In genomic region chr18:3410273-3410672, GRCh38 we compare ENCODE assay signal across 24 cellular contexts. TPM values are rescaled to one million over a fixed set of nuclear protein-coding genes. Genes with fewer than 3 reads are reported as not detected.
DNase-seq lines count a peak whose midpoint lies in the region; ATAC-seq and TF ChIP-seq lines count a peak whose summit lies in the region.
"Had no signal": no experiment of that assay in that cellular context is flagged by ENCODE, and none has a peak within 500 bp of the region (broad histone marks: within the 10 kb centered on the region; RNA-seq: fewer than 3 reads in every experiment).

No MANE protein-coding gene starts in this region.

- POLR2A ChIA-PET in PC-9 (lab: Charles Lee; ENCODE audit: unreplicated experiment), result interaction anchor here (0.6 kb wide), 5 partner anchors 24 to 193 kb away, joined by 3 to 11 read pairs (median 3); no protein-coding TSS in a partner anchor

- peaks cover 40% of the 10 kb centered on the region for H3K79me2 ChIP-seq in PC-9 (ENCODE audit: low read depth)

- H3K36me3 ChIP-seq in PC-9 (ENCODE audit: low read depth), result peaks cover 15% of the 10 kb centered on the region
- H3K36me3 ChIP-seq: BE2C, Peyer's patch, SJSA1 had no signal

- H3K4me1 Mint-ChIP-seq in natural killer cell treated with Interleukin-12 subunit alpha and Interleukin-12 subunit beta and Interleukin-15 and Interleukin-18, amount 100 ng/mL, for 72 hours (ENCODE audit: low read depth in 2 of 2), result peaks cover 0 to 13% of the 10 kb centered on the region in 2 donors

- TF ChIP-seq CTCF in PC-9 (conservative IDR thresholded peaks at IDR 0.05), result no peak

- DNase-seq in G401 (ENCODE audit: low spot score) (peak; percentile 72), KBM-7 (peak; percentile 6), PC-9 (no peak), cerebellar cortex (ENCODE audit: low spot score) (peak; percentile 92)
- DNase-seq in natural killer cell treated with Interleukin-12 subunit alpha and Interleukin-12 subunit beta and Interleukin-15 and Interleukin-18, amount 100 ng/mL, for 72 hours (ENCODE audit: low spot score), result no peak
- DNase-seq: ACHN; BE2C; CD8-positive, alpha-beta memory T cell; DMS153; GDM1; H7; IMR-90; NCI-H1048; NCI-H1417; NCI-H187; NCI-H2107; NCI-H446 treated with DMSO at 0.1 percent for 48 hours; NCI-H526; Peyer's patch; T-helper 2 cell had no signal

- peaks cover 0 to 2% of the 10 kb centered on the region in 2 donors for H3K27me3 Mint-ChIP-seq in natural killer cell treated with Interleukin-12 subunit alpha and Interleukin-12 subunit beta and Interleukin-15 and Interleukin-18, amount 100 ng/mL, for 72 hours

- no peaks in the 10 kb centered on the region for H3K9me3 Mint-ChIP-seq in natural killer cell treated with Interleukin-12 subunit alpha and Interleukin-12 subunit beta and Interleukin-15 and Interleukin-18, amount 100 ng/mL, for 72 hours
- H3K9me3 Mint-ChIP-seq: CD8-positive, alpha-beta memory T cell had no signal

- H3F3A ChIP-seq in PC-9 (ENCODE audit: insufficient read depth, low read depth), result peaks cover 58% of the 10 kb centered on the region

- no peak for ATAC-seq in natural killer cell treated with Interleukin-12 subunit alpha and Interleukin-12 subunit beta and Interleukin-15 and Interleukin-18, amount 100 ng/mL, for 72 hours
- ATAC-seq in HG03342 (IDR thresholded peaks at IDR 0.05; ENCODE audit: unreplicated experiment), result no peak
- ATAC-seq in GM19463 (IDR thresholded peaks at IDR 0.05; ENCODE audit: unreplicated experiment), result no peak

- no peak overlapping the region for H3K4me3 Mint-ChIP-seq in natural killer cell treated with Interleukin-12 subunit alpha and Interleukin-12 subunit beta and Interleukin-15 and Interleukin-18, amount 100 ng/mL, for 72 hours
- H3K4me3 Mint-ChIP-seq: CD14-positive monocyte; CD8-positive, alpha-beta memory T cell had no signal

- no peaks in the 10 kb centered on the region for H4K20me1 ChIP-seq in PC-9 (ENCODE audit: insufficient read depth)

- in situ Hi-C loops in G401 (cut with HindIII; ENCODE audit: low sequenced_read_pairs) (no loop called here), KBM-7 (cut with MboI; ENCODE audit: low pct_unique_long_range_greater_than_20kb, low sequenced_read_pairs) (no loop called here)

- H2AFZ ChIP-seq in PC-9, result no peak overlapping the region

- H3K4me2 ChIP-seq in PC-9, result peak overlapping the region; percentile 90

- H3K27me3 ChIP-seq in PC-9 (ENCODE audit: insufficient read depth, low read depth), result no peaks in the 10 kb centered on the region
- H3K27me3 ChIP-seq: BE2C, Peyer's patch, SJSA1 had no signal

- no peak overlapping the region for H3K27ac Mint-ChIP-seq in natural killer cell treated with Interleukin-12 subunit alpha and Interleukin-12 subunit beta and Interleukin-15 and Interleukin-18, amount 100 ng/mL, for 72 hours

- H3K9me3 ChIP-seq in PC-9 (ENCODE audit: insufficient read depth, low read depth), result peaks cover 6% of the 10 kb centered on the region
- H3K9me3 ChIP-seq: BE2C, Peyer's patch, SJSA1 had no signal

- H3K36me3 Mint-ChIP-seq in natural killer cell treated with Interleukin-12 subunit alpha and Interleukin-12 subunit beta and Interleukin-15 and Interleukin-18, amount 100 ng/mL, for 72 hours, result no peaks in the 10 kb centered on the region
- H3K36me3 Mint-ChIP-seq: CD14-positive monocyte had no signal

- peak overlapping the region; percentile 96 for H3K27ac ChIP-seq in PC-9
- H3K27ac ChIP-seq: Peyer's patch, SJSA1 had no signal

- BruUV-seq in PC-9 (replicated peaks; lab: Mats Ljungman, UMichigan), result no TSS peak

- CTCF ChIA-PET in PC-9 (lab: Charles Lee), result interaction anchor here (0.6 kb wide), 2 partner anchors 17 to 36 kb away, joined by 5 to 9 read pairs; no protein-coding TSS in a partner anchor

- H3K9me2 ChIP-seq in PC-9 (ENCODE audit: insufficient read depth), result no peaks in the 10 kb centered on the region

- H3K4me3 ChIP-seq in PC-9, result no peak overlapping the region
- H3K4me3 ChIP-seq: Peyer's patch, SJSA1 had no signal

- intact Hi-C loops in PC-9 (cut with micrococcal nuclease; ENCODE audit: unreplicated experiment), result loop anchor here (5.0 kb wide), 1 partner anchor 43 kb away; no protein-coding TSS in a partner anchor

- H3K4me1 ChIP-seq in PC-9 (replicated peaks; ENCODE audit: insufficient read depth), result peaks cover 50% of the 10 kb centered on the region
- H3K4me1 ChIP-seq: BE2C, Peyer's patch had no signal

RNA-seq across cellular contexts. Expression of gene TGIF1, which starts 39.7 kb away (rescaled TPM):
- 279 and 304 TPM in 2 replicates for total RNA-seq in G401 (2014; rRNA removed; shearing (Covaris generic))
- 188 and 203 TPM in 2 replicates for total RNA-seq in PC-9 (2021)
- 10 to 100 TPM; 12.5 to 24.5 TPM for total RNA-seq in natural killer cell treated with Interleukin-12 subunit alpha and Interleukin-12 subunit beta and Interleukin-15 and Interleukin-18, amount 100 ng/mL, for 72 hours

Comparison
In these comparisons a context has a peak if more than half of its experiments do, and no peak if none do; other contexts are left out.
1. DNase-seq: peak in G401 (single experiment), KBM-7 (single experiment) and cerebellar cortex (single experiment); none in PC-9 (0 of 2) and natural killer cell treated with Interleukin-12 subunit alpha and Interleukin-12 subunit beta and Interleukin-15 and Interleukin-18, amount 100 ng/mL, for 72 hours (single experiment).